Comparison of ENCODE assay signal across 1 cellular context in the genomic region with DNA sequence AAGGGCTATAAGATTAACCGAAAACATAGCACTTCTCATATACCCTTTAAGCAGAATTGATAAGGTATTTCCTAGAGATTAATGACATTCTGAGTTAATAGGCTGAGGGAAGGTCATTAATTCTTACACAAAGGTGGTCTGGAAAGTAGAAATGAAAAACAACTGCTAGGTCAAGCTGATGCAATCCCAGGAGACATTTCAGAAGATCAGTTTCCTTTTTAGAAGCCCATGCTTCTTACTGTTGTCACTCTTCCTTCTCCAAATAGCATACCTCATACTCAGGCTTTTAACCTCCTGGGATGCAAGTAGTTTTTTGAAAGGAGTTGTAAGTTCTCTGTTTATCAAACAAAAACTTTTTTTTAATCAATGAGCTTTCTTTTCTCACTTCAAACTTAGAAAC.
A peak's percentile ranks its signal among the peaks of the same experiment; 100 is the strongest.
TF ChIP-seq lines count a peak whose summit lies in the region.

No MANE protein-coding gene starts in this region.

TF ChIP-seq in HepG2, 621 proteins besides CTCF, POLR2A, EP300 and RAD21 (continued from another document):
- TF ChIP-seq, protein P1, sequence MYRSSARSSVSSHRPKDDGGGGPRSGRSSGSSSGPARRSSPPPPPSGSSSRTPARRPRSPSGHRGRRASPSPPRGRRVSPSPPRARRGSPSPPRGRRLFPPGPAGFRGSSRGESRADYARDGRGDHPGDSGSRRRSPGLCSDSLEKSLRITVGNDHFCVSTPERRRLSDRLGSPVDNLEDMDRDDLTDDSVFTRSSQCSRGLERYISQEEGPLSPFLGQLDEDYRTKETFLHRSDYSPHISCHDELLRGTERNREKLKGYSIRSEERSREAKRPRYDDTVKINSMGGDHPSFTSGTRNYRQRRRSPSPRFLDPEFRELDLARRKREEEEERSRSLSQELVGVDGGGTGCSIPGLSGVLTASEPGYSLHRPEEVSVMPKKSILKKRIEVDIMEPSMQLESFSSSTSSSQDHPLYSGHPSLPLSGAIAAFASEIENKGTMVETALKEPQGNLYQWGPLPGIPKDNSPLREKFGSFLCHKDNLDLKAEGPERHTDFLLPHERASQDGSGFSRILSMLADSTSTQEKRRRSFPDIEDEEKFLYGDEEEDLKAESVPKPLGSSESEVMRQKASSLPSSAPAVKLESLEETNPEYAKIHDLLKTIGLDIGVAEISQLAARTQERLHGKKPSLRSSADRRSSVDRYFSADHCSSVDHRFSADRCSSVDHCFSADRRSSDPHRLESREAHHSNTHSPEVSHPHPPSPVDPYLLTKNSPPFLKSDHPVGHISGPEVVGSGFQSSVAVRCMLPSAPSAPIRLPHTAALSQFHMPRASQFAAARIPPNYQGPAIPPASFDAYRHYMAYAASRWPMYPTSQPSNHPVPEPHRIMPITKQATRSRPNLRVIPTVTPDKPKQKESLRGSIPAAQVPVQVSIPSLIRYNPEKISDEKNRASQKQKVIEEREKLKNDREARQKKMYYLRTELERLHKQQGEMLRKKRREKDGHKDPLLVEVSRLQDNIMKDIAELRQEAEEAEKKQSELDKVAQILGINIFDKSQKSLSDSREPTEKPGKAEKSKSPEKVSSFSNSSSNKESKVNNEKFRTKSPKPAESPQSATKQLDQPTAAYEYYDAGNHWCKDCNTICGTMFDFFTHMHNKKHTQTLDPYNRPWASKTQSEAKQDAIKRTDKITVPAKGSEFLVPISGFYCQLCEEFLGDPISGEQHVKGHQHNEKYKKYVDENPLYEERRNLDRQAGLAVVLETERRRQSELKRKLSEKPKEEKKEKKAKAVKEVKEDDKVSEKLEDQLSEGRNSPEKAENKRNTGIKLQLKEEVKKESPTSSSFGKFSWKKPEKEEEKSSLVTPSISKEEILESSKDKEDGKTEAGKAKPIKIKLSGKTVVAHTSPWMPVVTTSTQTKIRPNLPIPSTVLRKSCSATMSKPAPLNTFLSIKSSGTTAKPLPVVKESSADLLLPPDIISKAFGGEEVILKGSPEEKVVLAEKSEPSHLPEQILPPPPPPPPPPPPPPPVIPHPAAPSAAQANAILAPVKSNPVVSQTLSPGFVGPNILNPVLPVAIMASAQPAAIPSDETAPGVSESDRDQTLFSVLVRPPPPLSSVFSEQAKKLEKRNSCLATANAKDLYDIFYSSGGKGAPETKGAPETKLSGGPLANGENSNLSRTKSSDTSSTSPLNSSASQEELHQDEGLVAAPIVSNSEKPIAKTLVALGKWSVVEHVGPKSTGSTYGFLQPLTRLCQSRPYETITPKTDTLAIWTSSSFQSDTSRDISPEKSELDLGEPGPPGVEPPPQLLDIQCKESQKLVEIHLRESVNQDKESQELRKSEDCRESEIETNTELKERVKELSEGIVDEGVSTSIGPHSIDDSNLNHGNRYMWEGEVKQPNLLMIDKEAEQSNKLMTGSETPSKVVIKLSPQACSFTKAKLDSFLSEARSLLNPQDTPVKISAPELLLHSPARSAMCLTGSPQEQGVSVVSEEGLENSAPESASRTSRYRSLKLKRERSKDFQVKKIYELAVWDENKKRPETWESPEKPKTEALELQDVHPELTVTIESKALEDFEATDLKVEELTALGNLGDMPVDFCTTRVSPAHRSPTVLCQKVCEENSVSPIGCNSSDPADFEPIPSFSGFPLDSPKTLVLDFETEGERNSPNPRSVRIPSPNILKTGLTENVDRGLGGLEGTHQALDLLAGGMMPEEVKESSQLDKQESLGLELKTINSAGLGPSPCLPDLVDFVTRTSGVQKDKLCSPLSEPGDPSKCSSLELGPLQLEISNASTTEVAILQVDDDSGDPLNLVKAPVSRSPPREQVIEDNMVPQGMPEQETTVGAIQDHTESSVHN (CRISPR knock-in tag; IDR thresholded peaks at IDR 0.05) = no peak
- TF ChIP-seq, protein P2, sequence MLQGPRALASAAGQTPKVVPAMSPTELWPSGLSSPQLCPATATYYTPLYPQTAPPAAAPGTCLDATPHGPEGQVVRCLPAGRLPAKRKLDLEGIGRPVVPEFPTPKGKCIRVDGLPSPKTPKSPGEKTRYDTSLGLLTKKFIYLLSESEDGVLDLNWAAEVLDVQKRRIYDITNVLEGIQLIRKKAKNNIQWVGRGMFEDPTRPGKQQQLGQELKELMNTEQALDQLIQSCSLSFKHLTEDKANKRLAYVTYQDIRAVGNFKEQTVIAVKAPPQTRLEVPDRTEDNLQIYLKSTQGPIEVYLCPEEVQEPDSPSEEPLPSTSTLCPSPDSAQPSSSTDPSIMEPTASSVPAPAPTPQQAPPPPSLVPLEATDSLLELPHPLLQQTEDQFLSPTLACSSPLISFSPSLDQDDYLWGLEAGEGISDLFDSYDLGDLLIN (CRISPR knock-in tag; IDR thresholded peaks at IDR 0.05; ENCODE audit: borderline replicate concordance) = no peak
- TF ChIP-seq, protein P3, sequence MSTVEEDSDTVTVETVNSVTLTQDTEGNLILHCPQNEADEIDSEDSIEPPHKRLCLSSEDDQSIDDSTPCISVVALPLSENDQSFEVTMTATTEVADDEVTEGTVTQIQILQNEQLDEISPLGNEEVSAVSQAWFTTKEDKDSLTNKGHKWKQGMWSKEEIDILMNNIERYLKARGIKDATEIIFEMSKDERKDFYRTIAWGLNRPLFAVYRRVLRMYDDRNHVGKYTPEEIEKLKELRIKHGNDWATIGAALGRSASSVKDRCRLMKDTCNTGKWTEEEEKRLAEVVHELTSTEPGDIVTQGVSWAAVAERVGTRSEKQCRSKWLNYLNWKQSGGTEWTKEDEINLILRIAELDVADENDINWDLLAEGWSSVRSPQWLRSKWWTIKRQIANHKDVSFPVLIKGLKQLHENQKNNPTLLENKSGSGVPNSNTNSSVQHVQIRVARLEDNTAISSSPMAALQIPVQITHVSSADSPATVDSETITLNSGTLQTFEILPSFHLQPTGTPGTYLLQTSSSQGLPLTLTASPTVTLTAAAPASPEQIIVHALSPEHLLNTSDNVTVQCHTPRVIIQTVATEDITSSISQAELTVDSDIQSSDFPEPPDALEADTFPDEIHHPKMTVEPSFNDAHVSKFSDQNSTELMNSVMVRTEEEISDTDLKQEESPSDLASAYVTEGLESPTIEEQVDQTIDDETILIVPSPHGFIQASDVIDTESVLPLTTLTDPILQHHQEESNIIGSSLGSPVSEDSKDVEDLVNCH (CRISPR knock-in tag; IDR thresholded peaks at IDR 0.05) = no peak
- TF ChIP-seq SYNCRIP (IDR thresholded peaks at IDR 0.05; ENCODE audit: insufficient read depth, low read depth, low read length) (no peak), ZKSCAN5 (CRISPR knock-in tag; IDR thresholded peaks at IDR 0.05) (no peak), ZNF747 (CRISPR knock-in tag; IDR thresholded peaks at IDR 0.05; ENCODE audit: borderline replicate concordance) (no peak), ZNF333 (CRISPR knock-in tag; IDR thresholded peaks at IDR 0.05; ENCODE audit: borderline replicate concordance) (no peak), CEBPG (CRISPR knock-in tag; IDR thresholded peaks at IDR 0.05) (peak; percentile 84), MXI1 (IDR thresholded peaks at IDR 0.05; ENCODE audit: borderline replicate concordance, low read depth, low read length) (no peak), HOXA5 (CRISPR knock-in tag; IDR thresholded peaks at IDR 0.05) (no peak)
- TF ChIP-seq, protein P4, sequence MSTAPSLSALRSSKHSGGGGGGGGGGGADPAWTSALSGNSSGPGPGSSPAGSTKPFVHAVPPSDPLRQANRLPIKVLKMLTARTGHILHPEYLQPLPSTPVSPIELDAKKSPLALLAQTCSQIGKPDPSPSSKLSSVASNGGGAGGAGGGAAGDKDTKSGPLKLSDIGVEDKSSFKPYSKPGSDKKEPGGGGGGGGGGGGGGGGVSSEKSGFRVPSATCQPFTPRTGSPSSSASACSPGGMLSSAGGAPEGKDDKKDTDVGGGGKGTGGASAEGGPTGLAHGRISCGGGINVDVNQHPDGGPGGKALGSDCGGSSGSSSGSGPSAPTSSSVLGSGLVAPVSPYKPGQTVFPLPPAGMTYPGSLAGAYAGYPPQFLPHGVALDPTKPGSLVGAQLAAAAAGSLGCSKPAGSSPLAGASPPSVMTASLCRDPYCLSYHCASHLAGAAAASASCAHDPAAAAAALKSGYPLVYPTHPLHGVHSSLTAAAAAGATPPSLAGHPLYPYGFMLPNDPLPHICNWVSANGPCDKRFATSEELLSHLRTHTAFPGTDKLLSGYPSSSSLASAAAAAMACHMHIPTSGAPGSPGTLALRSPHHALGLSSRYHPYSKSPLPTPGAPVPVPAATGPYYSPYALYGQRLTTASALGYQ (CRISPR knock-in tag; IDR thresholded peaks at IDR 0.05) = no peak
- TF ChIP-seq, protein P5, sequence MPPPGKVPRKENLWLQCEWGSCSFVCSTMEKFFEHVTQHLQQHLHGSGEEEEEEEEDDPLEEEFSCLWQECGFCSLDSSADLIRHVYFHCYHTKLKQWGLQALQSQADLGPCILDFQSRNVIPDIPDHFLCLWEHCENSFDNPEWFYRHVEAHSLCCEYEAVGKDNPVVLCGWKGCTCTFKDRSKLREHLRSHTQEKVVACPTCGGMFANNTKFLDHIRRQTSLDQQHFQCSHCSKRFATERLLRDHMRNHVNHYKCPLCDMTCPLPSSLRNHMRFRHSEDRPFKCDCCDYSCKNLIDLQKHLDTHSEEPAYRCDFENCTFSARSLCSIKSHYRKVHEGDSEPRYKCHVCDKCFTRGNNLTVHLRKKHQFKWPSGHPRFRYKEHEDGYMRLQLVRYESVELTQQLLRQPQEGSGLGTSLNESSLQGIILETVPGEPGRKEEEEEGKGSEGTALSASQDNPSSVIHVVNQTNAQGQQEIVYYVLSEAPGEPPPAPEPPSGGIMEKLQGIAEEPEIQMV (CRISPR knock-in tag; IDR thresholded peaks at IDR 0.05; ENCODE audit: low read depth) = no peak
- TF ChIP-seq, protein P6, sequence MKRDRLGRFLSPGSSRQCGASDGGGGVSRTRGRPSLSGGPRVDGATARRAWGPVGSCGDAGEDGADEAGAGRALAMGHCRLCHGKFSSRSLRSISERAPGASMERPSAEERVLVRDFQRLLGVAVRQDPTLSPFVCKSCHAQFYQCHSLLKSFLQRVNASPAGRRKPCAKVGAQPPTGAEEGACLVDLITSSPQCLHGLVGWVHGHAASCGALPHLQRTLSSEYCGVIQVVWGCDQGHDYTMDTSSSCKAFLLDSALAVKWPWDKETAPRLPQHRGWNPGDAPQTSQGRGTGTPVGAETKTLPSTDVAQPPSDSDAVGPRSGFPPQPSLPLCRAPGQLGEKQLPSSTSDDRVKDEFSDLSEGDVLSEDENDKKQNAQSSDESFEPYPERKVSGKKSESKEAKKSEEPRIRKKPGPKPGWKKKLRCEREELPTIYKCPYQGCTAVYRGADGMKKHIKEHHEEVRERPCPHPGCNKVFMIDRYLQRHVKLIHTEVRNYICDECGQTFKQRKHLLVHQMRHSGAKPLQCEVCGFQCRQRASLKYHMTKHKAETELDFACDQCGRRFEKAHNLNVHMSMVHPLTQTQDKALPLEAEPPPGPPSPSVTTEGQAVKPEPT (CRISPR knock-in tag; IDR thresholded peaks at IDR 0.05; ENCODE audit: low read depth) = no peak
- TF ChIP-seq, protein P7, sequence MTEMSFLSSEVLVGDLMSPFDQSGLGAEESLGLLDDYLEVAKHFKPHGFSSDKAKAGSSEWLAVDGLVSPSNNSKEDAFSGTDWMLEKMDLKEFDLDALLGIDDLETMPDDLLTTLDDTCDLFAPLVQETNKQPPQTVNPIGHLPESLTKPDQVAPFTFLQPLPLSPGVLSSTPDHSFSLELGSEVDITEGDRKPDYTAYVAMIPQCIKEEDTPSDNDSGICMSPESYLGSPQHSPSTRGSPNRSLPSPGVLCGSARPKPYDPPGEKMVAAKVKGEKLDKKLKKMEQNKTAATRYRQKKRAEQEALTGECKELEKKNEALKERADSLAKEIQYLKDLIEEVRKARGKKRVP (CRISPR knock-in tag; IDR thresholded peaks at IDR 0.05) = peak in 1 of 2 experiments; percentile 94; a peak in 2 of 4 replicates
